In genomic region chr15:78056714-78057269, GRCh38 we compare ENCODE assay signal across 8 cellular contexts. TPM values are rescaled to one million over a fixed set of nuclear protein-coding genes. Genes with fewer than 3 reads are reported as not detected.
DNase-seq lines count a peak whose midpoint lies in the region; ATAC-seq and TF ChIP-seq lines count a peak whose summit lies in the region.

No MANE protein-coding gene starts in this region.

- POLR2A ChIA-PET in AG04450 (lab: Yijun Ruan, JAX) = interaction anchor here (0.7 kb wide), 2 partner anchors 9 to 10 kb away, joined by 3 read pairs; no protein-coding TSS in a partner anchor
- POLR2A ChIA-PET in activated CD8-positive, alpha-beta T cell treated with anti-CD3 and anti-CD28 coated beads for 36 hours (lab: Charles Lee) = interaction anchor here (0.7 to 1.5 kb wide), 2 partner anchors 19 to 22 kb away, joined by 3 to 5 read pairs; no protein-coding TSS in a partner anchor

- H3K79me2 ChIP-seq in mesendoderm (ENCODE audit: control insufficient read depth, insufficient read depth, low read length) = no peaks in the 10 kb centered on the region

- no peak overlapping the region for H3K4me3 ChIP-seq in AG04450 (ENCODE audit: low read depth, low read length)
- H3K4me3 ChIP-seq in right cardiac atrium (ENCODE audit: low read length) = no peak overlapping the region
- no peak overlapping the region for H3K4me3 ChIP-seq in stomach
- H3K4me3 ChIP-seq in mesendoderm (ENCODE audit: low read length) = no peak overlapping the region

- CTCF ChIA-PET in AG04450 (lab: Charles Lee) = no interaction called here
- CTCF ChIA-PET in activated CD8-positive, alpha-beta T cell treated with anti-CD3 and anti-CD28 coated beads for 36 hours (lab: Charles Lee) = interaction anchor here (1.6 to 3.0 kb wide), 2 partner anchors 12 to 52 kb away, joined by 4 to 14 read pairs; no protein-coding TSS in a partner anchor

- H2BK5ac ChIP-seq in mesendoderm (ENCODE audit: low read length) = no peak overlapping the region

- intact Hi-C loops in activated CD8-positive, alpha-beta T cell treated with anti-CD3 and anti-CD28 coated beads for 36 hours (cut with micrococcal nuclease) = loop anchor here (2.0 kb wide), 1 partner anchor 20 kb away; the partner anchor contains the start of gene TBC1D2B
- intact Hi-C loops in right cardiac atrium (cut with DNase I) (no loop called here), stomach (cut with DNase I; ENCODE audit: low total_unique reads) (no loop called here)

- H3K4ac ChIP-seq in mesendoderm (ENCODE audit: low read depth, low read length) = no peak overlapping the region

- H3K4me3 Mint-ChIP-seq in activated CD8-positive, alpha-beta T cell treated with anti-CD3 and anti-CD28 coated beads for 36 hours = no peak overlapping the region

- TF ChIP-seq POLR2A in stomach (IDR thresholded peaks at IDR 0.05) = no peak

- H3K4me2 ChIP-seq in mesendoderm (ENCODE audit: low read length) = no peak overlapping the region

- H3K23ac ChIP-seq in mesendoderm (ENCODE audit: low read length) = no peak overlapping the region

- peaks cover 0 to 18% (median 13%) of the 10 kb centered on the region in 4 donors for H3K36me3 ChIP-seq in stomach
- H3K36me3 ChIP-seq in mesendoderm (ENCODE audit: control insufficient read depth, insufficient read depth, low read length) = no peaks in the 10 kb centered on the region

- no peak overlapping the region for H3K56ac ChIP-seq in mesendoderm (ENCODE audit: low read length)

- TF ChIP-seq EP300 in stomach (IDR thresholded peaks at IDR 0.05) = no peak

- H4K8ac ChIP-seq in mesendoderm (ENCODE audit: low read depth, low read length) = no peak overlapping the region

- WGBS in right cardiac atrium = 36% methylated on average over 2 of the region's 2 CpGs
- 16 to 36% (median 33%) methylated on average over 2 of the region's 2 CpGs for WGBS in stomach, 5 donors
- no CpG with 5 or more reads among the region's 2 CpGs for WGBS in mesendoderm (ENCODE audit: extremely low coverage, insufficient coverage, low lambda C conversion rate)

- peaks cover 19% of the 10 kb centered on the region for H3K36me3 Mint-ChIP-seq in activated CD8-positive, alpha-beta T cell treated with anti-CD3 and anti-CD28 coated beads for 36 hours (ENCODE audit: low read depth)

- peak; percentile 39 for ATAC-seq in HG03175 (IDR thresholded peaks at IDR 0.05; ENCODE audit: unreplicated experiment)
- ATAC-seq in activated CD8-positive, alpha-beta T cell treated with anti-CD3 and anti-CD28 coated beads for 36 hours = peak; percentile 45
- peak; percentile 68 to 74 for ATAC-seq in right cardiac atrium
- ATAC-seq in HG03520 (IDR thresholded peaks at IDR 0.05; ENCODE audit: unreplicated experiment) = no peak

- H3K4me1 Mint-ChIP-seq in activated CD8-positive, alpha-beta T cell treated with anti-CD3 and anti-CD28 coated beads for 36 hours (ENCODE audit: low read depth) = peaks cover 85% of the 10 kb centered on the region

- TF ChIP-seq CTCF in AG04450 (IDR thresholded peaks at IDR 0.05; ENCODE audit: low read depth, low read length) = no peak
- no peak for TF ChIP-seq CTCF in activated CD8-positive, alpha-beta T cell treated with anti-CD3 and anti-CD28 coated beads for 36 hours (IDR thresholded peaks at IDR 0.05)
- no peak for TF ChIP-seq CTCF in stomach (IDR thresholded peaks at IDR 0.05)

- no peak overlapping the region for H2BK120ac ChIP-seq in mesendoderm (ENCODE audit: low read depth, low read length)

- no peaks in the 10 kb centered on the region for H3K9me3 Mint-ChIP-seq in activated CD8-positive, alpha-beta T cell treated with anti-CD3 and anti-CD28 coated beads for 36 hours

- no peaks in the 10 kb centered on the region for H3K27me3 ChIP-seq in AG04450 (ENCODE audit: control insufficient read depth, insufficient read depth, low read length)
- no peaks in the 10 kb centered on the region for H3K27me3 ChIP-seq in right cardiac atrium (ENCODE audit: control insufficient read depth, insufficient read depth)
- H3K27me3 ChIP-seq in stomach = no peaks in the 10 kb centered on the region
- H3K27me3 ChIP-seq in mesendoderm (ENCODE audit: insufficient read depth, low read length, poor library complexity) = no peaks in the 10 kb centered on the region

- H3K9me3 ChIP-seq in AG04450 (ENCODE audit: control insufficient read depth, insufficient read depth, low read length) (no peaks in the 10 kb centered on the region), right cardiac atrium (ENCODE audit: control insufficient read depth, low read length) (no peaks in the 10 kb centered on the region), stomach (no peaks in the 10 kb centered on the region)

- H3K27ac Mint-ChIP-seq in activated CD8-positive, alpha-beta T cell treated with anti-CD3 and anti-CD28 coated beads for 36 hours = peak overlapping the region; percentile 83

- H4K5ac ChIP-seq in mesendoderm (ENCODE audit: low read length) = no peak overlapping the region

- H2AK5ac ChIP-seq in mesendoderm (ENCODE audit: low read length) = no peak overlapping the region

- H3K9ac ChIP-seq in mesendoderm (ENCODE audit: low read length) = no peak overlapping the region

- H3K4me1 ChIP-seq in right cardiac atrium (ENCODE audit: control insufficient read depth, insufficient read depth, low read length) = peaks cover 14% of the 10 kb centered on the region
- peaks cover 69 to 97% (median 86%) of the 10 kb centered on the region in 4 donors for H3K4me1 ChIP-seq in stomach
- H3K4me1 ChIP-seq in mesendoderm (ENCODE audit: control insufficient read depth, low read depth, low read length) = peaks cover under 1% of the 10 kb centered on the region

- H3K18ac ChIP-seq in mesendoderm (ENCODE audit: low read length) = no peak overlapping the region

- H3K27me3 Mint-ChIP-seq in activated CD8-positive, alpha-beta T cell treated with anti-CD3 and anti-CD28 coated beads for 36 hours = no peaks in the 10 kb centered on the region

- H3K27ac ChIP-seq in AG04450 (ENCODE audit: low read depth, low read length) (peak overlapping the region; percentile 65), right cardiac atrium (ENCODE audit: low read length) (peak overlapping the region; percentile 22), stomach (peak overlapping the region; percentile 70 to 98 (median 77)), mesendoderm (ENCODE audit: low read depth, low read length) (no peak overlapping the region)

- DNase-seq in AG04450 (ENCODE audit: low read depth, low spot score) (no peak), right cardiac atrium (no peak), stomach (peak; percentile 43), mesendoderm (no peak), activated gamma-delta T cell (lab: John Stamatoyannopoulos, UW) (no peak)
- DNase-seq in activated CD8-positive, alpha-beta T cell treated with anti-CD3 and anti-CD28 coated beads for 36 hours = no peak

- H2BK15ac ChIP-seq in mesendoderm (replicated peaks; ENCODE audit: low read depth) = no peak overlapping the region

- H3K79me1 ChIP-seq in mesendoderm (ENCODE audit: low read length) = peaks cover 5% of the 10 kb centered on the region

RNA-seq across cellular contexts. Expression of gene TBC1D2B, which starts 20.7 kb away (rescaled TPM):
- polyA plus RNA-seq in AG04450 (2011; rRNA removed) (42.0 and 42.5 TPM in 2 replicates), right cardiac atrium (8.2 TPM), stomach (10 to 100 TPM in 2 of 3 donors, 1 to 10 TPM in 1; 9.3 to 12.4 (median 11.7) TPM)
- 51.6 and 57.3 TPM in 2 replicates for polyA minus RNA-seq in AG04450 (2011; rRNA and poly(A)+ RNA removed)
- total RNA-seq in activated CD8-positive, alpha-beta T cell treated with anti-CD3 and anti-CD28 coated beads for 36 hours = 10 to 100 TPM; 62.9 to 65.7 TPM
- total RNA-seq in right cardiac atrium (10 to 100 TPM; 14.0 to 19.8 (median 15.6) TPM), stomach (10 to 100 TPM; 38.2 to 61.7 (median 58.3) TPM)
- 5.2 TPM for polyA plus RNA-seq in mesendoderm (2013, experiment 1 of 2)
- 5.4 TPM for polyA plus RNA-seq in mesendoderm (2013, experiment 2 of 2)

RNA-seq across cellular contexts. Expression of gene SH2D7, which starts 35.6 kb away (rescaled TPM):
- polyA plus RNA-seq in AG04450 (2011; rRNA removed) (0.04 TPM in 1 of 2 replicates, not detected in the other), right cardiac atrium (0.02 TPM), stomach (not detected)
- 0.14 TPM in 1 of 2 replicates, not detected in the other for polyA minus RNA-seq in AG04450 (2011; rRNA and poly(A)+ RNA removed)
- not detected for total RNA-seq in activated CD8-positive, alpha-beta T cell treated with anti-CD3 and anti-CD28 coated beads for 36 hours
- total RNA-seq in right cardiac atrium (not detected), stomach (under 1 TPM in 2 of 5 donors, not detected in 3; 0.29 to 0.45 TPM)
- polyA plus RNA-seq in mesendoderm (2013, experiment 1 of 2) = not detected
- polyA plus RNA-seq in mesendoderm (2013, experiment 2 of 2) = not detected
